Comparison of ENCODE assay signal across 1 cellular context in the genomic region with DNA sequence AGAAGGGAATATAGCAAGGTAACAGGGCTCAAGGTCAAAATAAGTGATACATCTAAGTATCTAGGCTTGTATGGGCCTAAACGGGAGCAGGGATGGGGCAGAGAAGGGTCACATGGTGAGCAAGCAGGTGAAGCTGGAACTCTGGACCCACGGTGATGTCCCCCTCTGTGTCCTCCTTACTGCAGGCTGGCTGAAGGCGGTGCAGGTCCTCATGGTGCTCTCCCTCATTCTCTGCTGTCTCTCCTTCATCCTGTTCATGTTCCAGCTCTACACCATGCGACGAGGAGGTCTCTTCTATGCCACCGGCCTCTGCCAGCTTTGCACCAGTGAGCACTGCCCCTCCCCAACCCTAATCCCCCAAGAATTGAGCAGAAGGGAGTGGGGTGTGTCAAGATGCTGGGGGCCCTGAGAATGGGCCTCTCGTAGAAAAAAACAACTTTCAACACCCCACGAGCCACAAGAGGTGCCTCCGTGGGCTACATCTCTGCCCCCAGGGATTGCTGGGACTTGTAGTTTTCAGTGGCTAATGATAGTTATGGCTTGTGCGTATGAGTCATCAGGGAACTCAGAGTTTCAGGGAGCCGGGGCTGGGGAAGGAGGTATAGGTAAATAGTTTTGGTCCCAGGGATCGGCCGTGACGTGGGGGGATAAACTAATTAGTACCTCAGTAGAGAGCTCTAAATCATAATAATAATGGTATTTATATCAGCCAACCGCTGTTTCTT.
A peak's percentile ranks its signal among the peaks of the same experiment; 100 is the strongest.
TF ChIP-seq lines count a peak whose summit lies in the region.

No MANE protein-coding gene starts in this region.

TF ChIP-seq in H1, 55 proteins besides CTCF, POLR2A, EP300 and RAD21:
- no peak for TF ChIP-seq KDM5A (IDR thresholded peaks at IDR 0.05; ENCODE audit: low read length)
- TF ChIP-seq SP2 (IDR thresholded peaks at IDR 0.05; ENCODE audit: low read length), result no peak
- no peak for TF ChIP-seq SP1 (IDR thresholded peaks at IDR 0.05; ENCODE audit: low read depth, low read length)
- TF ChIP-seq CBX5 (IDR thresholded peaks at IDR 0.05; ENCODE audit: low read depth, low read length), result no peak
- TF ChIP-seq RBBP5 (IDR thresholded peaks at IDR 0.05; ENCODE audit: borderline replicate concordance, low read depth, low read length), result no peak
- 0 out of 2 replicates have a peak, but pooled peaks have one; percentile 48 for TF ChIP-seq JUN (IDR thresholded peaks at IDR 0.05; ENCODE audit: low read depth, low read length)
- TF ChIP-seq BACH1 (IDR thresholded peaks at IDR 0.05; ENCODE audit: low read length), result no peak
- TF ChIP-seq TAF7 (optimal IDR thresholded peaks at IDR 0.05; ENCODE audit: borderline replicate concordance, low read depth, low read length), result no peak
- TF ChIP-seq HDAC2 (IDR thresholded peaks at IDR 0.05; ENCODE audit: borderline replicate concordance in 1 of 2, low read depth in 2 of 2, low read length in 2 of 2), result no peak
- TF ChIP-seq RNF2 (IDR thresholded peaks at IDR 0.05; ENCODE audit: borderline replicate concordance, low read depth, low read length, missing control alignments, poor library complexity, severe bottlenecking), result no peak
- no peak for TF ChIP-seq SUZ12 (IDR thresholded peaks at IDR 0.05; ENCODE audit: low read length)
- 0 out of 2 replicates have a peak, but pooled peaks have one; percentile 51 for TF ChIP-seq YY1 (IDR thresholded peaks at IDR 0.05; ENCODE audit: low read depth, low read length)
- no peak for TF ChIP-seq ZNF274 (IDR thresholded peaks at IDR 0.05; ENCODE audit: borderline replicate concordance, extremely low read depth, low read length)
- TF ChIP-seq SRF (IDR thresholded peaks at IDR 0.05; ENCODE audit: low read depth, low read length), result no peak
- peak; percentile 36; the same call in 1 of the 2 replicates for TF ChIP-seq ATF3 (IDR thresholded peaks at IDR 0.05; ENCODE audit: insufficient read depth, low read depth, low read length)
- no peak for TF ChIP-seq GABPA (IDR thresholded peaks at IDR 0.05; ENCODE audit: borderline replicate concordance, insufficient read depth, low read length)
- no peak for TF ChIP-seq CBX8 (IDR thresholded peaks at IDR 0.05; ENCODE audit: borderline replicate concordance, low read depth, low read length)
- no peak for TF ChIP-seq E2F6 (IDR thresholded peaks at IDR 0.05)
- no peak for TF ChIP-seq KDM4A (IDR thresholded peaks at IDR 0.05; ENCODE audit: low read depth, low read length, severe bottlenecking)
- no peak for TF ChIP-seq GTF2F1 (IDR thresholded peaks at IDR 0.05; ENCODE audit: borderline replicate concordance, low read depth, low read length)
- TF ChIP-seq PHF8 (conservative IDR thresholded peaks at IDR 0.05; ENCODE audit: low read depth, low read length), result no peak
- no peak for TF ChIP-seq SIN3A (conservative IDR thresholded peaks at IDR 0.05 in 1 of 2, IDR thresholded peaks at IDR 0.05 in 1 of 2; ENCODE audit: low read depth in 1 of 2, low read length in 2 of 2)
- TF ChIP-seq CHD2 (IDR thresholded peaks at IDR 0.05; ENCODE audit: low read length), result no peak
- TF ChIP-seq, protein P1, sequence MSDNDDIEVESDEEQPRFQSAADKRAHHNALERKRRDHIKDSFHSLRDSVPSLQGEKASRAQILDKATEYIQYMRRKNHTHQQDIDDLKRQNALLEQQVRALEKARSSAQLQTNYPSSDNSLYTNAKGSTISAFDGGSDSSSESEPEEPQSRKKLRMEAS (IDR thresholded peaks at IDR 0.05), result no peak
- TF ChIP-seq EGR1 (IDR thresholded peaks at IDR 0.05; ENCODE audit: borderline replicate concordance, low read depth, low read length), result no peak
- TF ChIP-seq RXRA (IDR thresholded peaks at IDR 0.05; ENCODE audit: insufficient read depth, low read depth, low read length), result no peak
- TF ChIP-seq TBP (IDR thresholded peaks at IDR 0.05; ENCODE audit: low read depth, low read length), result no peak
- no peak for TF ChIP-seq SAP30 (IDR thresholded peaks at IDR 0.05; ENCODE audit: insufficient read depth, insufficient replicate concordance, low read length)
- TF ChIP-seq HDAC6 (IDR thresholded peaks at IDR 0.05; ENCODE audit: low read depth, low read length), result no peak
- no peak for TF ChIP-seq BCL11A (IDR thresholded peaks at IDR 0.05; ENCODE audit: low read depth in 2 of 2, low read length in 2 of 2)
- no peak for TF ChIP-seq TCF12 (IDR thresholded peaks at IDR 0.05; ENCODE audit: low read depth, low read length)
- TF ChIP-seq CREB1 (IDR thresholded peaks at IDR 0.05), result 0 out of 2 replicates have a peak, but pooled peaks have one; percentile 12
- peak; percentile 96 for TF ChIP-seq JUND (IDR thresholded peaks at IDR 0.05; ENCODE audit: low read length)
- TF ChIP-seq POU5F1 (IDR thresholded peaks at IDR 0.05; ENCODE audit: low read depth, low read length), result no peak
- TF ChIP-seq ATF2 (IDR thresholded peaks at IDR 0.05; ENCODE audit: low read length), result no peak
- no peak for TF ChIP-seq CHD7 (IDR thresholded peaks at IDR 0.05; ENCODE audit: insufficient replicate concordance, low read length)
- TF ChIP-seq ASH2L (IDR thresholded peaks at IDR 0.05; ENCODE audit: low read length), result no peak
- no peak for TF ChIP-seq TEAD4 (IDR thresholded peaks at IDR 0.05; ENCODE audit: low read depth, low read length)
- no peak for TF ChIP-seq SP4 (IDR thresholded peaks at IDR 0.05; ENCODE audit: low read length)
- TF ChIP-seq CTBP2 (IDR thresholded peaks at IDR 0.05; ENCODE audit: borderline replicate concordance, insufficient read depth, insufficient read length, low read length), result no peak
- no peak for TF ChIP-seq FOSL1 (IDR thresholded peaks at IDR 0.05; ENCODE audit: insufficient read depth, low read depth, low read length)
- TF ChIP-seq POLR2AphosphoS5 (IDR thresholded peaks at IDR 0.05; ENCODE audit: low read depth, low read length), result no peak
- TF ChIP-seq EZH2 (IDR thresholded peaks at IDR 0.05; ENCODE audit: low read depth, low read length, severe bottlenecking), result no peak
- peak; percentile 69 for TF ChIP-seq SIX5 (IDR thresholded peaks at IDR 0.05; ENCODE audit: low read depth, low read length)
- no peak for TF ChIP-seq MAFK (IDR thresholded peaks at IDR 0.05; ENCODE audit: low read depth, low read length)
- TF ChIP-seq RFX5 (IDR thresholded peaks at IDR 0.05; ENCODE audit: borderline replicate concordance, low read depth, low read length), result no peak
- TF ChIP-seq BRCA1 (IDR thresholded peaks at IDR 0.05; ENCODE audit: low read depth, low read length), result no peak
- no peak for TF ChIP-seq CEBPB (IDR thresholded peaks at IDR 0.05; ENCODE audit: low read depth, low read length)
- TF ChIP-seq USF2 (IDR thresholded peaks at IDR 0.05; ENCODE audit: low read length), result no peak
TF ChIP-seq in H1: peak in this region for 6.
